ENCODE assay signal across 24 cellular contexts in genomic region chr12:67288561-67288960, GRCh38. TPM values are rescaled to one million over a fixed set of nuclear protein-coding genes. Genes with fewer than 3 reads are reported as not detected.
DNase-seq lines count a peak whose midpoint lies in the region; ATAC-seq and TF ChIP-seq lines count a peak whose summit lies in the region.
"Had no signal": no experiment of that assay in that cellular context is flagged by ENCODE, and none has a peak within 500 bp of the region (broad histone marks: within the 10 kb centered on the region; RNA-seq: fewer than 3 reads in every experiment).

No MANE protein-coding gene starts in this region.

- no peak for TF ChIP-seq RAD21 in liver (IDR thresholded peaks at IDR 0.05)

- no peak overlapping the region for H3K9ac ChIP-seq in liver (ENCODE audit: low read depth in 1 of 2, low read length in 2 of 2)
- H3K9ac ChIP-seq: KMS-11 had no signal

- CTCF ChIA-PET in CD4-positive, alpha-beta memory T cell (lab: Charles Lee; ENCODE audit: partially characterized antibody): interaction anchor here (1.7 kb wide), 1 partner anchor 19 kb away, joined by 5 read pairs; the partner anchor contains the start of gene CAND1

- no peaks in the 10 kb centered on the region for H3K9me3 Mint-ChIP-seq in CD4-positive, CD25-positive, alpha-beta regulatory T cell
- no peaks in the 10 kb centered on the region for H3K9me3 Mint-ChIP-seq in CD4-positive, alpha-beta memory T cell
- no peaks in the 10 kb centered on the region for H3K9me3 Mint-ChIP-seq in activated T-helper 2 cell treated with anti-CD3 and anti-CD28 coated beads, Interferon-gamma antibody, Interleukin-2, Interleukin-4, amounts not matched to agents 10 μg/mL and 5 μg/mL and 100 μg/mL, durations not matched to agents 14 hours and 24 hours and 36 hours
- H3K9me3 Mint-ChIP-seq: dendritic cell treated with granulocyte-macrophage colony-stimulating factor and Interleukin-4, amounts not matched to agents 40 ng/mL and 50 ng/mL, for 4 days; HFFc6 had no signal

- WGBS in liver: 97% methylated on average over 2 of the region's 2 CpGs

- H3K27ac ChIP-seq in CD4-positive, CD25-positive, alpha-beta regulatory T cell (ENCODE audit: insufficient read depth, low read length, poor library complexity, severe bottlenecking): no peak overlapping the region
- no peak overlapping the region for H3K27ac ChIP-seq in CD4-positive, alpha-beta memory T cell (ENCODE audit: low read depth, low read length)
- H3K27ac ChIP-seq in liver (ENCODE audit: low read depth in 1 of 2, low read length in 2 of 2): no peak overlapping the region
- H3K27ac ChIP-seq: esophagus squamous epithelium, hepatocyte, KMS-11, lower lobe of right lung, SJCRH30, transverse colon had no signal

- no peaks in the 10 kb centered on the region for H3K27me3 Mint-ChIP-seq in CD4-positive, CD25-positive, alpha-beta regulatory T cell
- H3K27me3 Mint-ChIP-seq in CD4-positive, alpha-beta memory T cell: no peaks in the 10 kb centered on the region
- no peaks in the 10 kb centered on the region for H3K27me3 Mint-ChIP-seq in activated T-helper 2 cell treated with anti-CD3 and anti-CD28 coated beads, Interferon-gamma antibody, Interleukin-2, Interleukin-4, amounts not matched to agents 10 μg/mL and 5 μg/mL and 100 μg/mL, durations not matched to agents 14 hours and 24 hours and 36 hours (ENCODE audit: low read depth)
- H3K27me3 Mint-ChIP-seq: dendritic cell treated with granulocyte-macrophage colony-stimulating factor and Interleukin-4, amounts not matched to agents 40 ng/mL and 50 ng/mL, for 4 days had no signal

- peaks cover 19% of the 10 kb centered on the region for H3K36me3 ChIP-seq in CD4-positive, CD25-positive, alpha-beta regulatory T cell (ENCODE audit: control insufficient read depth, insufficient read depth, low read length)
- peaks cover 5% of the 10 kb centered on the region for H3K36me3 ChIP-seq in CD4-positive, alpha-beta memory T cell (ENCODE audit: insufficient read depth, low read length)
- peaks cover 0 to 5% (median 3%) of the 10 kb centered on the region in 4 donors for H3K36me3 ChIP-seq in liver (ENCODE audit: control insufficient read depth in 4 of 4, insufficient read depth in 3 of 4, low read depth in 1 of 4, low read length in 3 of 4)

- intact Hi-C loops in CD4-positive, alpha-beta memory T cell (cut with micrococcal nuclease): no loop called here
- intact Hi-C loops in activated T-helper 2 cell treated with anti-CD3 and anti-CD28 coated beads, Interferon-gamma antibody, Interleukin-2, Interleukin-4, amounts not matched to agents 10 μg/mL and 5 μg/mL and 100 μg/mL, durations not matched to agents 14 hours and 24 hours and 36 hours (cut with micrococcal nuclease): no loop called here

- no peaks in the 10 kb centered on the region for H3K9me3 ChIP-seq in CD4-positive, CD25-positive, alpha-beta regulatory T cell (ENCODE audit: control insufficient read depth in 2 of 2, low read length in 2 of 2)
- H3K9me3 ChIP-seq in CD4-positive, alpha-beta memory T cell (ENCODE audit: control insufficient read depth in 1 of 2, low read length in 2 of 2): no peaks in the 10 kb centered on the region
- no peaks in the 10 kb centered on the region for H3K9me3 ChIP-seq in liver (ENCODE audit: control insufficient read depth in 4 of 4, low read length in 3 of 4)
- H3K9me3 ChIP-seq: esophagus squamous epithelium, lower lobe of right lung, SJCRH30, transverse colon had no signal

- H3K4me1 ChIP-seq in CD4-positive, CD25-positive, alpha-beta regulatory T cell (ENCODE audit: control insufficient read depth, insufficient read depth, low read length, poor library complexity, severe bottlenecking): peaks cover 10% of the 10 kb centered on the region
- H3K4me1 ChIP-seq in CD4-positive, alpha-beta memory T cell (ENCODE audit: insufficient read depth, low read length): peaks cover 30% of the 10 kb centered on the region
- no peaks in the 10 kb centered on the region for H3K4me1 ChIP-seq in liver (ENCODE audit: control insufficient read depth in 4 of 4, insufficient read depth in 4 of 4, low read length in 3 of 4)
- H3K4me1 ChIP-seq: esophagus squamous epithelium, lower lobe of right lung, SJCRH30 had no signal

- H3K36me3 Mint-ChIP-seq in CD4-positive, CD25-positive, alpha-beta regulatory T cell: peaks cover 38% of the 10 kb centered on the region
- peaks cover 52 to 59% of the 10 kb centered on the region in 2 donors for H3K36me3 Mint-ChIP-seq in CD4-positive, alpha-beta memory T cell
- H3K36me3 Mint-ChIP-seq in activated T-helper 2 cell treated with anti-CD3 and anti-CD28 coated beads, Interferon-gamma antibody, Interleukin-2, Interleukin-4, amounts not matched to agents 10 μg/mL and 5 μg/mL and 100 μg/mL, durations not matched to agents 14 hours and 24 hours and 36 hours (ENCODE audit: low read depth): peaks cover 72% of the 10 kb centered on the region

- H3K4me3 Mint-ChIP-seq in CD4-positive, CD25-positive, alpha-beta regulatory T cell: peak overlapping the region in 1 of 4 donors; percentile 46
- peak overlapping the region in 1 of 8 donors; percentile 50 for H3K4me3 Mint-ChIP-seq in CD4-positive, alpha-beta memory T cell
- H3K4me3 Mint-ChIP-seq in activated T-helper 2 cell treated with anti-CD3 and anti-CD28 coated beads, Interferon-gamma antibody, Interleukin-2, Interleukin-4, amounts not matched to agents 10 μg/mL and 5 μg/mL and 100 μg/mL, durations not matched to agents 14 hours and 24 hours and 36 hours (ENCODE audit: low read depth): no peak overlapping the region
- H3K4me3 Mint-ChIP-seq: dendritic cell treated with granulocyte-macrophage colony-stimulating factor and Interleukin-4, amounts not matched to agents 40 ng/mL and 50 ng/mL, for 4 days; HFFc6 had no signal

- H3K4me3 ChIP-seq in CD4-positive, CD25-positive, alpha-beta regulatory T cell (ENCODE audit: low read depth, low read length): no peak overlapping the region
- H3K4me3 ChIP-seq in CD4-positive, alpha-beta memory T cell (ENCODE audit: low read length in 2 of 2): no peak overlapping the region
- H3K4me3 ChIP-seq in liver (ENCODE audit: low read depth in 1 of 3, low read length in 3 of 3): no peak overlapping the region
- H3K4me3 ChIP-seq: esophagus squamous epithelium, hepatocyte, lower lobe of right lung, SJCRH30, transverse colon had no signal

- no peak for TF ChIP-seq CTCF in liver (IDR thresholded peaks at IDR 0.05; ENCODE audit: low read depth, low read length, missing input control)

- H3K4me1 Mint-ChIP-seq in CD4-positive, CD25-positive, alpha-beta regulatory T cell: peaks cover 38 to 71% (median 42%) of the 10 kb centered on the region in 4 donors
- peaks cover 43 to 60% (median 50%) of the 10 kb centered on the region in 4 donors for H3K4me1 Mint-ChIP-seq in CD4-positive, alpha-beta memory T cell
- H3K4me1 Mint-ChIP-seq in activated T-helper 2 cell treated with anti-CD3 and anti-CD28 coated beads, Interferon-gamma antibody, Interleukin-2, Interleukin-4, amounts not matched to agents 10 μg/mL and 5 μg/mL and 100 μg/mL, durations not matched to agents 14 hours and 24 hours and 36 hours (ENCODE audit: low read depth): peaks cover 29% of the 10 kb centered on the region

- POLR2A ChIA-PET in CD4-positive, alpha-beta memory T cell (lab: Charles Lee; ENCODE audit: partially characterized antibody): interaction anchor here (2.8 kb wide), 1 partner anchor 20 kb away, joined by 13 read pairs; the partner anchor contains the start of gene CAND1

- ATAC-seq in CD4-positive, CD25-positive, alpha-beta regulatory T cell (ENCODE audit: low read depth in 2 of 2): no peak
- ATAC-seq: lower lobe of right lung, Panc1, sciatic nerve had no signal

- peak overlapping the region; percentile 3 to 87 (median 65) for H3K27ac Mint-ChIP-seq in CD4-positive, CD25-positive, alpha-beta regulatory T cell
- peak overlapping the region in 5 of 7 donors; percentile 1 to 56 (median 12) for H3K27ac Mint-ChIP-seq in CD4-positive, alpha-beta memory T cell
- peak overlapping the region; percentile 48 for H3K27ac Mint-ChIP-seq in activated T-helper 2 cell treated with anti-CD3 and anti-CD28 coated beads, Interferon-gamma antibody, Interleukin-2, Interleukin-4, amounts not matched to agents 10 μg/mL and 5 μg/mL and 100 μg/mL, durations not matched to agents 14 hours and 24 hours and 36 hours
- H3K27ac Mint-ChIP-seq: dendritic cell treated with granulocyte-macrophage colony-stimulating factor and Interleukin-4, amounts not matched to agents 40 ng/mL and 50 ng/mL, for 4 days; HFFc6 had no signal

- no peak for DNase-seq in CD4-positive, CD25-positive, alpha-beta regulatory T cell
- DNase-seq in CD4-positive, alpha-beta memory T cell: no peak
- DNase-seq in activated T-helper 2 cell treated with anti-CD3 and anti-CD28 coated beads, Interferon-gamma antibody, Interleukin-2, Interleukin-4, amounts not matched to agents 10 μg/mL and 5 μg/mL and 100 μg/mL, durations not matched to agents 14 hours and 24 hours and 36 hours (ENCODE audit: low spot score): no peak
- DNase-seq in iPS-NIHi11 (ENCODE audit: low spot score): no peak
- no peak for DNase-seq in cerebellum (ENCODE audit: low spot score)
- no peak for DNase-seq in AG08396 (ENCODE audit: low spot score)
- DNase-seq: activated CD4-positive, alpha-beta T cell treated with anti-CD3 and anti-CD28 coated beads for 1 hour; activated effector memory CD4-positive, alpha-beta T cell treated with anti-CD3 and anti-CD28 coated beads, Interleukin-2, amount 50 U/mL, for 16 hours; anterior cingulate cortex; esophagus squamous epithelium; HFFc6; lower lobe of right lung; NCI-H1694; NCI-H2171; NCI-H524; SJCRH30; T-helper 1 cell; transverse colon had no signal

- no peaks in the 10 kb centered on the region for H3K27me3 ChIP-seq in CD4-positive, CD25-positive, alpha-beta regulatory T cell (ENCODE audit: control insufficient read depth, insufficient read depth, low read length)
- H3K27me3 ChIP-seq in CD4-positive, alpha-beta memory T cell (ENCODE audit: insufficient read depth, low read length): no peaks in the 10 kb centered on the region
- H3K27me3 ChIP-seq in liver (ENCODE audit: control insufficient read depth in 4 of 4, insufficient read depth in 4 of 4, low read length in 3 of 4): no peaks in the 10 kb centered on the region
- H3K27me3 ChIP-seq: esophagus squamous epithelium, hepatocyte, SJCRH30, transverse colon had no signal

TF ChIP-seq in liver, 16 proteins besides CTCF, POLR2A, EP300 and RAD21 (continues in another document):
- peak; percentile 54 to 93 for TF ChIP-seq JUND (IDR thresholded peaks at IDR 0.05)
- no peak for TF ChIP-seq RXRA (IDR thresholded peaks at IDR 0.05)

RNA-seq across cellular contexts. Expression of gene CAND1, which starts 19.4 kb away (rescaled TPM):
- total RNA-seq in CD4-positive, CD25-positive, alpha-beta regulatory T cell: 111 TPM
- 10 to 100 TPM; 69.9 to 94.4 (median 79.7) TPM for polyA plus RNA-seq in CD4-positive, CD25-positive, alpha-beta regulatory T cell
- total RNA-seq in CD4-positive, alpha-beta memory T cell: 100 to 1,000 TPM; 124 TPM
- 10 to 100 TPM; 75.5 to 78.4 TPM for polyA plus RNA-seq in CD4-positive, alpha-beta memory T cell
- total RNA-seq in activated T-helper 2 cell treated with anti-CD3 and anti-CD28 coated beads, Interferon-gamma antibody, Interleukin-2, Interleukin-4, amounts not matched to agents 10 μg/mL and 5 μg/mL and 100 μg/mL, durations not matched to agents 14 hours and 24 hours and 36 hours: 197 and 198 TPM in 2 replicates
- total RNA-seq in liver (10 to 100 TPM; 63.6 to 66.1 TPM), cerebellum (215 TPM)
- polyA plus RNA-seq in liver: 10 to 100 TPM; 25.4 to 27.7 TPM

Comparison
In these comparisons a context has a peak if more than half of its experiments do, and no peak if none do; other contexts are left out.
1. H3K27ac Mint-ChIP-seq: peak in every context shown above with its lines; median percentile 65 in CD4-positive, CD25-positive, alpha-beta regulatory T cell; 48 in activated T-helper 2 cell treated with anti-CD3 and anti-CD28 coated beads, Interferon-gamma antibody, Interleukin-2, Interleukin-4, amounts not matched to agents 10 μg/mL and 5 μg/mL and 100 μg/mL, durations not matched to agents 14 hours and 24 hours and 36 hours; 12 in CD4-positive, alpha-beta memory T cell.